In genomic region chr16:24700549-24701392, GRCh38 we compare ENCODE assay signal across 9 cellular contexts. TPM values are rescaled to one million over a fixed set of nuclear protein-coding genes. Genes with fewer than 3 reads are reported as not detected.
DNase-seq lines count a peak whose midpoint lies in the region; ATAC-seq, FAIRE-seq and TF ChIP-seq lines count a peak whose summit lies in the region.
"Had no signal": no experiment of that assay in that cellular context is flagged by ENCODE, and none has a peak within 500 bp of the region (broad histone marks: within the 10 kb centered on the region; RNA-seq: fewer than 3 reads in every experiment).

No MANE protein-coding gene starts in this region.

- intact Hi-C loops in body of pancreas (cut with DNase I) = no loop called here

- no peaks in the 10 kb centered on the region for H3K9me3 ChIP-seq in body of pancreas

- peak in 6 of 7 experiments; percentile 6 to 53 (median 28) for TF ChIP-seq CTCF in body of pancreas (IDR thresholded peaks at IDR 0.05)

- no peak for FAIRE-seq in HTR-8/SVneo (lab: Jason Lieb, UNC)

- no peaks in the 10 kb centered on the region for H3K36me3 ChIP-seq in body of pancreas (replicated peaks in 1 of 2; ENCODE audit: insufficient read depth in 1 of 2, low read depth in 2 of 2)

- peak; percentile 90 for ATAC-seq in body of pancreas

- peak in 1 of 3 donors; percentile 42 for TF ChIP-seq POLR2A in body of pancreas (IDR thresholded peaks at IDR 0.05)

- peaks cover 32% of the 10 kb centered on the region for H3K4me1 ChIP-seq in body of pancreas

- H3K4me3 ChIP-seq in body of pancreas = no peak overlapping the region

- WGBS in body of pancreas, 2 donors = 70 to 78% methylated on average over 11 of the region's 11 CpGs

- DNase-seq in HTR-8/SVneo (ENCODE audit: insufficient read length, low spot score) (peak; percentile 88), body of pancreas (peak; percentile 65 to 86 (median 77)), islet precursor cell (peak; percentile 97), superior temporal gyrus (ENCODE audit: extremely low spot score) (peak; percentile 65), NCI-H345 (lab: John Stamatoyannopoulos, UW) (no peak), retina (no peak), DMS79 (lab: John Stamatoyannopoulos, UW) (no peak)
- no peak for DNase-seq in activated CD4-positive, CD25-positive, alpha-beta regulatory T cell (lab: John Stamatoyannopoulos, UW)

- peak overlapping the region in 3 of 4 donors; percentile 54 to 79 (median 75) for H3K27ac ChIP-seq in body of pancreas
- H3K27ac ChIP-seq: VCaP had no signal

- H3K27me3 ChIP-seq in body of pancreas = no peaks in the 10 kb centered on the region

RNA-seq across cellular contexts. Expression of gene TNRC6A, which starts 28.7 kb away (rescaled TPM):
- total RNA-seq in body of pancreas = 10 to 100 TPM; 46.1 to 82.2 TPM

Comparison
In these comparisons a context has a peak if more than half of its experiments do, and no peak if none do; other contexts are left out.
1. DNase-seq: peak in HTR-8/SVneo (single experiment), body of pancreas (4 of 4), islet precursor cell (single experiment) and superior temporal gyrus (single experiment); none in NCI-H345 (single experiment), retina (single experiment), activated CD4-positive, CD25-positive, alpha-beta regulatory T cell (0 of 4) and DMS79 (single experiment).